Comparison of ENCODE assay signal across 19 cellular contexts in genomic region chr4:87901426-87901825, GRCh38.
DNase-seq lines count a peak whose midpoint lies in the region; ATAC-seq and TF ChIP-seq lines count a peak whose summit lies in the region.
"Had no signal": no experiment of that assay in that cellular context is flagged by ENCODE, and none has a peak within 500 bp of the region (broad histone marks: within the 10 kb centered on the region; RNA-seq: fewer than 3 reads in every experiment).

No MANE protein-coding gene starts in this region.

- WGBS in smooth muscle cell (ENCODE audit: low lambda C conversion rate), result 44% methylated on average over 1 of the region's 1 CpG

- H3K4me1 ChIP-seq in smooth muscle cell (ENCODE audit: low read depth), result no peaks in the 10 kb centered on the region
- H3K4me1 ChIP-seq: BE2C had no signal

- TF ChIP-seq CTCF in fibroblast of mammary gland (conservative IDR thresholded peaks at IDR 0.05; ENCODE audit: control insufficient read depth, insufficient read depth, low read depth, low read length) (no peak), smooth muscle cell (IDR thresholded peaks at IDR 0.05; ENCODE audit: borderline replicate concordance, insufficient read depth, poor library complexity, severe bottlenecking) (no peak)

- ATAC-seq in SK-N-SH treated with all-trans-retinoic acid at 6 μM for 48 hours (peak; percentile 91), GM18505 (IDR thresholded peaks at IDR 0.05; ENCODE audit: unreplicated experiment) (no peak), GM19023 (IDR thresholded peaks at IDR 0.05; ENCODE audit: unreplicated experiment) (no peak), esophagus mucosa (no peak), HG03025 (IDR thresholded peaks at IDR 0.05; ENCODE audit: low FRiP score, unreplicated experiment) (no peak)

- peak; percentile 26 for DNase-seq in GM03348 (ENCODE audit: low spot score)
- DNase-seq in fibroblast of mammary gland (ENCODE audit: low read depth), result peak; percentile 44
- DNase-seq in smooth muscle cell (lab: John Stamatoyannopoulos, UW; ENCODE audit: unreplicated experiment), result no peak
- DNase-seq: BE2C; Calu3; CD4-positive, alpha-beta memory T cell; DMS79; Kasumi-1; MM.1S; NCI-H1092 treated with DMSO at 0.1 percent for 48 hours; NCI-H187 treated with DMSO at 0.1 percent for 48 hours; NCI-H446; NCI-H69; SIG-M5 had no signal

- H3K9ac ChIP-seq in smooth muscle cell (ENCODE audit: low read depth), result no peak overlapping the region

- no peaks in the 10 kb centered on the region for H4K20me1 ChIP-seq in smooth muscle cell (ENCODE audit: low read depth)

- peak overlapping the region; percentile 6 for H3K27ac ChIP-seq in smooth muscle cell (ENCODE audit: low read depth)

- no peak overlapping the region for H2AFZ ChIP-seq in smooth muscle cell (ENCODE audit: low read depth)

- no peaks in the 10 kb centered on the region for H3K36me3 ChIP-seq in smooth muscle cell (ENCODE audit: low read depth)
- H3K36me3 ChIP-seq: BE2C had no signal

- no peaks in the 10 kb centered on the region for H3F3A ChIP-seq in smooth muscle cell (ENCODE audit: low read depth)

- H3K4me3 ChIP-seq in fibroblast of mammary gland (ENCODE audit: control insufficient read depth, low read depth, low read length) (no peak overlapping the region), smooth muscle cell (no peak overlapping the region)

- TF ChIP-seq POLR2A in GM18505 (IDR thresholded peaks at IDR 0.05; ENCODE audit: borderline replicate concordance, extremely low read depth, insufficient read depth, insufficient read length), result no peak

- no peaks in the 10 kb centered on the region for H3K27me3 ChIP-seq in smooth muscle cell (ENCODE audit: low read depth)
- H3K27me3 ChIP-seq: BE2C had no signal

- H3K9me3 ChIP-seq in smooth muscle cell (replicated peaks; ENCODE audit: low read depth), result no peaks in the 10 kb centered on the region
- H3K9me3 ChIP-seq: BE2C had no signal

- H3K4me2 ChIP-seq in smooth muscle cell, result peak overlapping the region; percentile 26

- no peaks in the 10 kb centered on the region for H3K79me2 ChIP-seq in smooth muscle cell (ENCODE audit: low read depth)

TF ChIP-seq in SK-N-SH treated with all-trans-retinoic acid at 6 μM for 48 hours, 23 proteins besides CTCF, POLR2A, EP300 and RAD21:
- no peak for TF ChIP-seq OSR1 (CRISPR knock-in tag; IDR thresholded peaks at IDR 0.05)
- TF ChIP-seq ISL1 (CRISPR knock-in tag; IDR thresholded peaks at IDR 0.05), result 0 out of 2 replicates have a peak, but pooled peaks have one; percentile 11
- TF ChIP-seq ZFP3 (CRISPR knock-in tag; IDR thresholded peaks at IDR 0.05), result no peak
- 0 out of 2 replicates have a peak, but pooled peaks have one; percentile 36 for TF ChIP-seq ZNF70 (CRISPR knock-in tag; IDR thresholded peaks at IDR 0.05)
- TF ChIP-seq SNAI2 (CRISPR knock-in tag; IDR thresholded peaks at IDR 0.05), result no peak
- TF ChIP-seq TCF4 (CRISPR knock-in tag; IDR thresholded peaks at IDR 0.05; ENCODE audit: borderline replicate concordance), result peak; percentile 92
- 0 out of 2 replicates have a peak, but pooled peaks have one; percentile 31 for TF ChIP-seq TSHZ2 (CRISPR knock-in tag; IDR thresholded peaks at IDR 0.05)
- no peak for TF ChIP-seq TOX (CRISPR knock-in tag; IDR thresholded peaks at IDR 0.05; ENCODE audit: borderline replicate concordance)
- no peak for TF ChIP-seq ZFP30 (CRISPR knock-in tag; IDR thresholded peaks at IDR 0.05)
- TF ChIP-seq PPARA (CRISPR knock-in tag; IDR thresholded peaks at IDR 0.05; ENCODE audit: borderline replicate concordance), result no peak
- TF ChIP-seq BACH2 (CRISPR knock-in tag; IDR thresholded peaks at IDR 0.05; ENCODE audit: borderline replicate concordance), result no peak
TF ChIP-seq in SK-N-SH treated with all-trans-retinoic acid at 6 μM for 48 hours: peak in this region for 4.
